In the genomic region with DNA sequence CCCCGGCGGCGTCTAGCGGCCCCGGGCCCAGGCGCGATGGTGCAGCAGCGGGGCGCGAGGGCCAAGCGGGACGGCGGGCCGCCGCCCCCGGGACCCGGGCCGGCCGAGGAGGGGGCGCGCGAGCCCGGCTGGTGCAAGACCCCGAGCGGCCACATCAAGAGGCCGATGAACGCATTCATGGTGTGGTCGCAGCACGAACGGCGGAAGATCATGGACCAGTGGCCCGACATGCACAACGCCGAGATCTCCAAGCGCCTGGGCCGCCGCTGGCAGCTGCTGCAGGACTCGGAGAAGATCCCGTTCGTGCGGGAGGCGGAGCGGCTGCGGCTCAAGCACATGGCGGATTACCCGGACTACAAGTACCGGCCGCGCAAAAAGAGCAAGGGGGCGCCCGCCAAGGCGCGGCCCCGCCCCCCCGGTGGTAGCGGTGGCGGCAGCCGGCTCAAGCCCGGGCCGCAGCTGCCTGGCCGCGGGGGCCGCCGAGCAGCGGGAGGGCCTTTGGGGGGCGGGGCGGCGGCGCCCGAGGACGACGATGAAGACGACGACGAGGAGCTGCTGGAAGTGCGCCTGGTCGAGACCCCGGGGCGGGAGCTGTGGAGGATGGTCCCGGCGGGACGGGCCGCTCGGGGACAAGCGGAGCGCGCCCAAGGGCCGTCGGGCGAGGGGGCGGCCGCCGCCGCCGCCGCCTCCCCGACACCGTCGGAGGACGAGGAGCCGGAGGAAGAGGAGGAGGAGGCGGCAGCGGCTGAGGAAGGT, we compare ENCODE assay signal across 8 cellular contexts. TPM values are rescaled to one million over a fixed set of nuclear protein-coding genes. Genes with fewer than 3 reads are reported as not detected.
DNase-seq lines count a peak whose midpoint lies in the region; ATAC-seq and TF ChIP-seq lines count a peak whose summit lies in the region.

No MANE protein-coding gene starts in this region.

- H3K4me3 ChIP-seq in HEK293 (ENCODE audit: low read depth, low read length) = peak overlapping the region; percentile 42

- DNase-seq in D341Med (ENCODE audit: low spot score) = peak; percentile 66
- peak; percentile 28 to 67 for DNase-seq in NCI-H446 (lab: John Stamatoyannopoulos, UW)
- peak in 2 of 3 experiments; percentile 26 to 45 for DNase-seq in activated CD8-positive, alpha-beta memory T cell treated with anti-CD3 and anti-CD28 coated beads for 48 hours (ENCODE audit: low read depth in 2 of 3, low spot score in 2 of 3)
- DNase-seq in endothelial cell (ENCODE audit: low spot score) = peak; percentile 67
- peak; percentile 91 for DNase-seq in mesenteric fat pad (ENCODE audit: low spot score)
- peak; percentile 65 for DNase-seq in stimulated activated naive CD8-positive, alpha-beta T cell treated with anti-CD3 and anti-CD28 coated beads, Interleukin-15, Interleukin-2, amounts not matched to agents 100 U/mL and 50 U/mL, for 24 hours

- no peak for ATAC-seq in stimulated activated naive CD8-positive, alpha-beta T cell treated with anti-CD3 and anti-CD28 coated beads, Interleukin-15, Interleukin-2, amounts not matched to agents 100 U/mL and 50 U/mL, for 24 hours
- no peak for ATAC-seq in HG03457 (IDR thresholded peaks at IDR 0.05; ENCODE audit: unreplicated experiment)

- H3K27ac Mint-ChIP-seq in endothelial cell (ENCODE audit: unreplicated experiment) = no peak overlapping the region

- TF ChIP-seq CTCF in HEK293 (tag by site-specific recombination; IDR thresholded peaks at IDR 0.05) = peak; percentile 35; the same call in 1 of the 2 replicates
- no peak for TF ChIP-seq CTCF in endothelial cell (IDR thresholded peaks at IDR 0.05; ENCODE audit: unreplicated experiment)

- peak overlapping the region; percentile 92 for H3K4me3 Mint-ChIP-seq in endothelial cell (ENCODE audit: unreplicated experiment)

- CTCF ChIA-PET in HEK293 (lab: Yijun Ruan, JAX) = no interaction called here

- no peaks in the 10 kb centered on the region for H3K9me3 Mint-ChIP-seq in endothelial cell (ENCODE audit: unreplicated experiment)

- peaks cover 13% of the 10 kb centered on the region for H3K4me1 ChIP-seq in HEK293 (ENCODE audit: control insufficient read depth, insufficient read depth, low read length)

- H3K36me3 Mint-ChIP-seq in endothelial cell (ENCODE audit: low read depth, unreplicated experiment) = peaks cover 22% of the 10 kb centered on the region

- POLR2A ChIA-PET in HEK293 (lab: Yijun Ruan, JAX) = interaction anchor here (1.4 to 5.6 kb wide), 2 partner anchors 21 to 26 kb away, joined by 7 to 74 read pairs; a partner anchor contains a TSS

- H3K36me3 ChIP-seq in HEK293 (ENCODE audit: control insufficient read depth in 2 of 2, insufficient read depth in 1 of 2, low read length in 2 of 2) = peaks cover 0 to 5% of the 10 kb centered on the region in 2 experiments; a peak in 1 of 3 replicates

- H3K27ac ChIP-seq in HEK293 (ENCODE audit: extremely low read depth, low read depth, low read length) = peak overlapping the region; percentile 99

- H3K27me3 Mint-ChIP-seq in endothelial cell (ENCODE audit: unreplicated experiment) = peaks cover 9% of the 10 kb centered on the region

- H3K4me1 Mint-ChIP-seq in endothelial cell (ENCODE audit: unreplicated experiment) = peaks cover 38% of the 10 kb centered on the region

- H3K9me3 ChIP-seq in HEK293 (ENCODE audit: control insufficient read depth, insufficient read depth, low read depth, low read length) = no peaks in the 10 kb centered on the region

TF ChIP-seq in HEK293, 187 proteins besides CTCF, POLR2A, EP300 and RAD21 (continues in another document):
- TF ChIP-seq SETDB1 (IDR thresholded peaks at IDR 0.05; ENCODE audit: insufficient read length, low read length) (no peak), ZNF133 (tag by site-specific recombination; IDR thresholded peaks at IDR 0.05) (no peak), ZNF2 (tag by site-specific recombination; IDR thresholded peaks at IDR 0.05) (no peak), ZNF10 (tag by site-specific recombination; IDR thresholded peaks at IDR 0.05) (no peak), ZNF660 (tag by site-specific recombination; IDR thresholded peaks at IDR 0.05) (no peak), ZNF211 (tag by site-specific recombination; IDR thresholded peaks at IDR 0.05; ENCODE audit: low read depth) (no peak), ZNF112 (tag by site-specific recombination; IDR thresholded peaks at IDR 0.05) (no peak), ZNF366 (tag by site-specific recombination; conservative IDR thresholded peaks at IDR 0.05) (no peak), SP2 (tag by site-specific recombination; IDR thresholded peaks at IDR 0.05) (peak; percentile 49), KLF16 (tag by site-specific recombination; IDR thresholded peaks at IDR 0.05) (peak; percentile 33; the same call in 1 of the 2 replicates), FEZF1 (tag by site-specific recombination; IDR thresholded peaks at IDR 0.05) (peak; percentile 78), ZNF223 (tag by site-specific recombination; IDR thresholded peaks at IDR 0.05) (no peak), ZNF76 (tag by site-specific recombination; IDR thresholded peaks at IDR 0.05; ENCODE audit: borderline replicate concordance, low read depth) (no peak), ZNF132 (tag by site-specific recombination; IDR thresholded peaks at IDR 0.05; ENCODE audit: borderline replicate concordance) (no peak), ZBTB20 (tag by site-specific recombination; IDR thresholded peaks at IDR 0.05) (peak; percentile 28; the same call in 1 of the 2 replicates)
- TF ChIP-seq, protein P1, sequence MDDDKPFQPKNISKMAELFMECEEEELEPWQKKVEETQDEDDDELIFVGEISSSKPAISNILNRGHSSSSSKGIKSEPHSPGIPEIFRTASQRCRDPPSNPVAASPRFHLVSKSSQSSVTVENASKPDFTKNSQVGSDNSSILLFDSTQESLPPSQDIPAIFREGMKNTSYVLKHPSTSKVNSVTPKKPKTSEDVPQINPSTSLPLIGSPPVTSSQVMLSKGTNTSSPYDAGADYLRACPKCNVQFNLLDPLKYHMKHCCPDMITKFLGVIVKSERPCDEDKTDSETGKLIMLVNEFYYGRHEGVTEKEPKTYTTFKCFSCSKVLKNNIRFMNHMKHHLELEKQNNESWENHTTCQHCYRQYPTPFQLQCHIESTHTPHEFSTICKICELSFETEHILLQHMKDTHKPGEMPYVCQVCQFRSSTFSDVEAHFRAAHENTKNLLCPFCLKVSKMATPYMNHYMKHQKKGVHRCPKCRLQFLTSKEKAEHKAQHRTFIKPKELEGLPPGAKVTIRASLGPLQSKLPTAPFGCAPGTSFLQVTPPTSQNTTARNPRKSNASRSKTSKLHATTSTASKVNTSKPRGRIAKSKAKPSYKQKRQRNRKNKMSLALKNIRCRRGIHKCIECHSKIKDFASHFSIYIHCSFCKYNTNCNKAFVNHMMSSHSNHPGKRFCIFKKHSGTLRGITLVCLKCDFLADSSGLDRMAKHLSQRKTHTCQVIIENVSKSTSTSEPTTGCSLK (tag by site-specific recombination; IDR thresholded peaks at IDR 0.05) = no peak
- TF ChIP-seq, protein P2, sequence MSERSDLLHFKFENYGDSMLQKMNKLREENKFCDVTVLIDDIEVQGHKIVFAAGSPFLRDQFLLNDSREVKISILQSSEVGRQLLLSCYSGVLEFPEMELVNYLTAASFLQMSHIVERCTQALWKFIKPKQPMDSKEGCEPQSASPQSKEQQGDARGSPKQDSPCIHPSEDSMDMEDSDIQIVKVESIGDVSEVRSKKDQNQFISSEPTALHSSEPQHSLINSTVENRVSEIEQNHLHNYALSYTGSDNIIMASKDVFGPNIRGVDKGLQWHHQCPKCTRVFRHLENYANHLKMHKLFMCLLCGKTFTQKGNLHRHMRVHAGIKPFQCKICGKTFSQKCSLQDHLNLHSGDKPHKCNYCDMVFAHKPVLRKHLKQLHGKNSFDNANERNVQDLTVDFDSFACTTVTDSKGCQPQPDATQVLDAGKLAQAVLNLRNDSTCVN (tag by site-specific recombination; optimal IDR thresholded peaks at IDR 0.05) = peak; percentile 71
- TF ChIP-seq, protein P3, sequence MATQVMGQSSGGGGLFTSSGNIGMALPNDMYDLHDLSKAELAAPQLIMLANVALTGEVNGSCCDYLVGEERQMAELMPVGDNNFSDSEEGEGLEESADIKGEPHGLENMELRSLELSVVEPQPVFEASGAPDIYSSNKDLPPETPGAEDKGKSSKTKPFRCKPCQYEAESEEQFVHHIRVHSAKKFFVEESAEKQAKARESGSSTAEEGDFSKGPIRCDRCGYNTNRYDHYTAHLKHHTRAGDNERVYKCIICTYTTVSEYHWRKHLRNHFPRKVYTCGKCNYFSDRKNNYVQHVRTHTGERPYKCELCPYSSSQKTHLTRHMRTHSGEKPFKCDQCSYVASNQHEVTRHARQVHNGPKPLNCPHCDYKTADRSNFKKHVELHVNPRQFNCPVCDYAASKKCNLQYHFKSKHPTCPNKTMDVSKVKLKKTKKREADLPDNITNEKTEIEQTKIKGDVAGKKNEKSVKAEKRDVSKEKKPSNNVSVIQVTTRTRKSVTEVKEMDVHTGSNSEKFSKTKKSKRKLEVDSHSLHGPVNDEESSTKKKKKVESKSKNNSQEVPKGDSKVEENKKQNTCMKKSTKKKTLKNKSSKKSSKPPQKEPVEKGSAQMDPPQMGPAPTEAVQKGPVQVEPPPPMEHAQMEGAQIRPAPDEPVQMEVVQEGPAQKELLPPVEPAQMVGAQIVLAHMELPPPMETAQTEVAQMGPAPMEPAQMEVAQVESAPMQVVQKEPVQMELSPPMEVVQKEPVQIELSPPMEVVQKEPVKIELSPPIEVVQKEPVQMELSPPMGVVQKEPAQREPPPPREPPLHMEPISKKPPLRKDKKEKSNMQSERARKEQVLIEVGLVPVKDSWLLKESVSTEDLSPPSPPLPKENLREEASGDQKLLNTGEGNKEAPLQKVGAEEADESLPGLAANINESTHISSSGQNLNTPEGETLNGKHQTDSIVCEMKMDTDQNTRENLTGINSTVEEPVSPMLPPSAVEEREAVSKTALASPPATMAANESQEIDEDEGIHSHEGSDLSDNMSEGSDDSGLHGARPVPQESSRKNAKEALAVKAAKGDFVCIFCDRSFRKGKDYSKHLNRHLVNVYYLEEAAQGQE (tag by site-specific recombination; IDR thresholded peaks at IDR 0.05) = no peak

RNA-seq across cellular contexts. Expression of a gene that starts 0.7 kb away (rescaled TPM):
- total RNA-seq in endothelial cell (ENCODE audit: unreplicated experiment) = 64.7 TPM
- total RNA-seq in mesenteric fat pad = 8.5 TPM

RNA-seq across cellular contexts. Expression of a gene that starts 20.8 kb away (rescaled TPM):
- total RNA-seq in endothelial cell (ENCODE audit: unreplicated experiment) (43.2 TPM), mesenteric fat pad (21.3 TPM)

RNA-seq across cellular contexts. Expression of a gene that starts 28.7 kb away (rescaled TPM):
- 40.0 TPM for total RNA-seq in endothelial cell (ENCODE audit: unreplicated experiment)
- total RNA-seq in mesenteric fat pad = 9.1 TPM

RNA-seq across cellular contexts. Expression of a gene that starts 35.5 kb away (rescaled TPM):
- total RNA-seq in endothelial cell (ENCODE audit: unreplicated experiment) = 27.5 TPM
- 5.0 TPM for total RNA-seq in mesenteric fat pad

RNA-seq across cellular contexts. Expression of a gene that starts 54.5 kb away (rescaled TPM):
- total RNA-seq in endothelial cell (ENCODE audit: unreplicated experiment) (24.2 TPM), mesenteric fat pad (9.4 TPM)

Comparison
In these comparisons a context has a peak if more than half of its experiments do, and no peak if none do; other contexts are left out.
1. DNase-seq: peak in every context shown above with its lines; median percentile 91 in mesenteric fat pad; 67 in endothelial cell; 66 in D341Med; 65 in stimulated activated naive CD8-positive, alpha-beta T cell treated with anti-CD3 and anti-CD28 coated beads, Interleukin-15, Interleukin-2, amounts not matched to agents 100 U/mL and 50 U/mL, for 24 hours; 48 in NCI-H446; 36 in activated CD8-positive, alpha-beta memory T cell treated with anti-CD3 and anti-CD28 coated beads for 48 hours.